In the genomic region with DNA sequence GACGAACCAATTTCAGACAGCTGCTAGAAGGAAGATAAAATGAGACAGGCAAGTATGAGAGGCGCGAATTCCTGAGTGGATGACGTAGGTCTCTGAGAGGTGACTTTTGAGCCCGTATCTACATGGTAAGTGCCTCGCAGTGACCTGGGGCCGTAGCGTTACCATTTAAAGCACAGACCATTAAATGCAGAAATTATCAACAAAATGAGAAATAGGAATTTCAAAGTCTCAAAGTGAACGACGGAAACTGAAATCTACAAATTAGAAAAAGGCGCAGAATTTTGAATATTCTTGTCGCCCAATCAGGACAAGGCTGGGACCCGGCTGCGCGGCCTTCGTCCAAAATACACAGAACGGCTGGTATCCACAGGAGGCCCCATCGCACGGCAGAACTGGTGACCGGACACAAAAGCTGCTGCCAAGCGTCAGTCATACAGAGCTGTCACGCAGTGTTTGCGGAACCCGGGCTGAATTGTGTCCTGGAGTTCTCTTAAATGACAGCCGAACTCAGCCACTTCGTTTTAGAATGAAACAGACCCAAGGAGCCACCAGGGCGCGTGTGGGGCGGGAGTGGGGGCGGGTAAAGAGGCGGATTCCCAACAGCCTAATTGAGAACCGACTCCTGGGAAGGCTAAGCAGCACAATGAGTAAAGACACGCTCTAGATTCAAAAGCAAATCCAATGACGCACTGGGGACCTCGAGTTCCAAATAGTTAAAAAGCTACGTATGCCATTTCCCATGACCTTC, we compare ENCODE assay signal across 2 cellular contexts.
TF ChIP-seq lines count a peak whose summit lies in the region.

No MANE protein-coding gene starts in this region.

TF ChIP-seq in GM12891, 5 proteins besides CTCF, POLR2A, EP300 and RAD21:
- 0 out of 2 replicates have a peak, but pooled peaks have one; percentile 52 for TF ChIP-seq TAF1 (IDR thresholded peaks at IDR 0.05; ENCODE audit: low read depth, low read length)
- no peak for TF ChIP-seq PAX5 (IDR thresholded peaks at IDR 0.05; ENCODE audit: insufficient read depth, low read length, severe bottlenecking)
- TF ChIP-seq POLR2AphosphoS5 (IDR thresholded peaks at IDR 0.05; ENCODE audit: low read depth, low read length) = peak; percentile 93
- TF ChIP-seq SPI1 (IDR thresholded peaks at IDR 0.05; ENCODE audit: low read depth, low read length) = no peak; the same call in 1 of the 2 replicates
- TF ChIP-seq POU2F2 (IDR thresholded peaks at IDR 0.05; ENCODE audit: low read depth, low read length) = peak; percentile 60; the same call in 1 of the 2 replicates

TF ChIP-seq in GM12878, 131 proteins besides CTCF, POLR2A, EP300 and RAD21 (continues in another document):
- TF ChIP-seq, protein P1, sequence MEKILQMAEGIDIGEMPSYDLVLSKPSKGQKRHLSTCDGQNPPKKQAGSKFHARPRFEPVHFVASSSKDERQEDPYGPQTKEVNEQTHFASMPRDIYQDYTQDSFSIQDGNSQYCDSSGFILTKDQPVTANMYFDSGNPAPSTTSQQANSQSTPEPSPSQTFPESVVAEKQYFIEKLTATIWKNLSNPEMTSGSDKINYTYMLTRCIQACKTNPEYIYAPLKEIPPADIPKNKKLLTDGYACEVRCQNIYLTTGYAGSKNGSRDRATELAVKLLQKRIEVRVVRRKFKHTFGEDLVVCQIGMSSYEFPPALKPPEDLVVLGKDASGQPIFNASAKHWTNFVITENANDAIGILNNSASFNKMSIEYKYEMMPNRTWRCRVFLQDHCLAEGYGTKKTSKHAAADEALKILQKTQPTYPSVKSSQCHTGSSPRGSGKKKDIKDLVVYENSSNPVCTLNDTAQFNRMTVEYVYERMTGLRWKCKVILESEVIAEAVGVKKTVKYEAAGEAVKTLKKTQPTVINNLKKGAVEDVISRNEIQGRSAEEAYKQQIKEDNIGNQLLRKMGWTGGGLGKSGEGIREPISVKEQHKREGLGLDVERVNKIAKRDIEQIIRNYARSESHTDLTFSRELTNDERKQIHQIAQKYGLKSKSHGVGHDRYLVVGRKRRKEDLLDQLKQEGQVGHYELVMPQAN (conservative IDR thresholded peaks at IDR 0.05) = peak; percentile 61; the same call in 1 of the 2 replicates
- no peak for TF ChIP-seq NFYA (IDR thresholded peaks at IDR 0.05; ENCODE audit: borderline replicate concordance, low read depth, low read length)
- no peak for TF ChIP-seq RCOR1 (conservative IDR thresholded peaks at IDR 0.05; ENCODE audit: low read depth, low read length)
- TF ChIP-seq HDAC2 (IDR thresholded peaks at IDR 0.05) = no peak
- TF ChIP-seq, protein P2, sequence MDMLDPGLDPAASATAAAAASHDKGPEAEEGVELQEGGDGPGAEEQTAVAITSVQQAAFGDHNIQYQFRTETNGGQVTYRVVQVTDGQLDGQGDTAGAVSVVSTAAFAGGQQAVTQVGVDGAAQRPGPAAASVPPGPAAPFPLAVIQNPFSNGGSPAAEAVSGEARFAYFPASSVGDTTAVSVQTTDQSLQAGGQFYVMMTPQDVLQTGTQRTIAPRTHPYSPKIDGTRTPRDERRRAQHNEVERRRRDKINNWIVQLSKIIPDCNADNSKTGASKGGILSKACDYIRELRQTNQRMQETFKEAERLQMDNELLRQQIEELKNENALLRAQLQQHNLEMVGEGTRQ (IDR thresholded peaks at IDR 0.05; ENCODE audit: borderline replicate concordance, low read depth, low read length) = no peak
- 0 out of 2 replicates have a peak, but pooled peaks have one; percentile 40 for TF ChIP-seq RB1 (IDR thresholded peaks at IDR 0.05; ENCODE audit: borderline replicate concordance)
- TF ChIP-seq, protein P3, sequence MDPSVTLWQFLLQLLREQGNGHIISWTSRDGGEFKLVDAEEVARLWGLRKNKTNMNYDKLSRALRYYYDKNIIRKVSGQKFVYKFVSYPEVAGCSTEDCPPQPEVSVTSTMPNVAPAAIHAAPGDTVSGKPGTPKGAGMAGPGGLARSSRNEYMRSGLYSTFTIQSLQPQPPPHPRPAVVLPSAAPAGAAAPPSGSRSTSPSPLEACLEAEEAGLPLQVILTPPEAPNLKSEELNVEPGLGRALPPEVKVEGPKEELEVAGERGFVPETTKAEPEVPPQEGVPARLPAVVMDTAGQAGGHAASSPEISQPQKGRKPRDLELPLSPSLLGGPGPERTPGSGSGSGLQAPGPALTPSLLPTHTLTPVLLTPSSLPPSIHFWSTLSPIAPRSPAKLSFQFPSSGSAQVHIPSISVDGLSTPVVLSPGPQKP (IDR thresholded peaks at IDR 0.05; ENCODE audit: low read depth, low read length) = no peak
- TF ChIP-seq SMARCA5 (IDR thresholded peaks at IDR 0.05) = no peak
- no peak; the same call in 1 of the 2 replicates for TF ChIP-seq NBN (IDR thresholded peaks at IDR 0.05)
- no peak for TF ChIP-seq TBL1XR1 (IDR thresholded peaks at IDR 0.05; ENCODE audit: low read depth, low read length)
- TF ChIP-seq WRNIP1 (IDR thresholded peaks at IDR 0.05; ENCODE audit: borderline replicate concordance, low read depth, low read length) = no peak
- no peak for TF ChIP-seq SUPT20H (IDR thresholded peaks at IDR 0.05; ENCODE audit: borderline replicate concordance, control insufficient read depth, low read depth, low read length)
- TF ChIP-seq KDM1A (IDR thresholded peaks at IDR 0.05; ENCODE audit: borderline replicate concordance) = no peak
- no peak; the same call in 1 of the 2 replicates for TF ChIP-seq MTA3 (IDR thresholded peaks at IDR 0.05; ENCODE audit: borderline replicate concordance, low read length)
- TF ChIP-seq, protein P4, sequence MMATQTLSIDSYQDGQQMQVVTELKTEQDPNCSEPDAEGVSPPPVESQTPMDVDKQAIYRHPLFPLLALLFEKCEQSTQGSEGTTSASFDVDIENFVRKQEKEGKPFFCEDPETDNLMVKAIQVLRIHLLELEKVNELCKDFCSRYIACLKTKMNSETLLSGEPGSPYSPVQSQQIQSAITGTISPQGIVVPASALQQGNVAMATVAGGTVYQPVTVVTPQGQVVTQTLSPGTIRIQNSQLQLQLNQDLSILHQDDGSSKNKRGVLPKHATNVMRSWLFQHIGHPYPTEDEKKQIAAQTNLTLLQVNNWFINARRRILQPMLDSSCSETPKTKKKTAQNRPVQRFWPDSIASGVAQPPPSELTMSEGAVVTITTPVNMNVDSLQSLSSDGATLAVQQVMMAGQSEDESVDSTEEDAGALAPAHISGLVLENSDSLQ (IDR thresholded peaks at IDR 0.05) = peak; percentile 89
- no peak for TF ChIP-seq ZNF384 (IDR thresholded peaks at IDR 0.05; ENCODE audit: borderline replicate concordance, low read depth, low read length)
- 0 out of 4 replicates have a peak, but pooled peaks of 1 of the 2 experiments have one; percentile 41 for TF ChIP-seq IKZF2 (IDR thresholded peaks at IDR 0.05)
- TF ChIP-seq ZBED1 (IDR thresholded peaks at IDR 0.05; ENCODE audit: borderline replicate concordance) = peak; percentile 20; the same call in 1 of the 2 replicates
- TF ChIP-seq ATF7 (IDR thresholded peaks at IDR 0.05; ENCODE audit: low read depth) = peak; percentile 71; the same call in 1 of the 2 replicates
- TF ChIP-seq, protein P5, sequence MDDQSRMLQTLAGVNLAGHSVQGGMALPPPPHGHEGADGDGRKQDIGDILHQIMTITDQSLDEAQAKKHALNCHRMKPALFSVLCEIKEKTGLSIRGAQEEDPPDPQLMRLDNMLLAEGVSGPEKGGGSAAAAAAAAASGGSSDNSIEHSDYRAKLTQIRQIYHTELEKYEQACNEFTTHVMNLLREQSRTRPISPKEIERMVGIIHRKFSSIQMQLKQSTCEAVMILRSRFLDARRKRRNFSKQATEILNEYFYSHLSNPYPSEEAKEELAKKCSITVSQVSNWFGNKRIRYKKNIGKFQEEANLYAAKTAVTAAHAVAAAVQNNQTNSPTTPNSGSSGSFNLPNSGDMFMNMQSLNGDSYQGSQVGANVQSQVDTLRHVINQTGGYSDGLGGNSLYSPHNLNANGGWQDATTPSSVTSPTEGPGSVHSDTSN (IDR thresholded peaks at IDR 0.05; ENCODE audit: insufficient replicate concordance, low read depth, low read length) = peak; percentile 78
- TF ChIP-seq SMAD5 (IDR thresholded peaks at IDR 0.05; ENCODE audit: low read depth) = 0 out of 2 replicates have a peak, but pooled peaks have one; percentile 0
- 0 out of 2 replicates have a peak, but pooled peaks have one; percentile 27 for TF ChIP-seq IKZF1 (conservative IDR thresholded peaks at IDR 0.05)
- TF ChIP-seq, protein P6, sequence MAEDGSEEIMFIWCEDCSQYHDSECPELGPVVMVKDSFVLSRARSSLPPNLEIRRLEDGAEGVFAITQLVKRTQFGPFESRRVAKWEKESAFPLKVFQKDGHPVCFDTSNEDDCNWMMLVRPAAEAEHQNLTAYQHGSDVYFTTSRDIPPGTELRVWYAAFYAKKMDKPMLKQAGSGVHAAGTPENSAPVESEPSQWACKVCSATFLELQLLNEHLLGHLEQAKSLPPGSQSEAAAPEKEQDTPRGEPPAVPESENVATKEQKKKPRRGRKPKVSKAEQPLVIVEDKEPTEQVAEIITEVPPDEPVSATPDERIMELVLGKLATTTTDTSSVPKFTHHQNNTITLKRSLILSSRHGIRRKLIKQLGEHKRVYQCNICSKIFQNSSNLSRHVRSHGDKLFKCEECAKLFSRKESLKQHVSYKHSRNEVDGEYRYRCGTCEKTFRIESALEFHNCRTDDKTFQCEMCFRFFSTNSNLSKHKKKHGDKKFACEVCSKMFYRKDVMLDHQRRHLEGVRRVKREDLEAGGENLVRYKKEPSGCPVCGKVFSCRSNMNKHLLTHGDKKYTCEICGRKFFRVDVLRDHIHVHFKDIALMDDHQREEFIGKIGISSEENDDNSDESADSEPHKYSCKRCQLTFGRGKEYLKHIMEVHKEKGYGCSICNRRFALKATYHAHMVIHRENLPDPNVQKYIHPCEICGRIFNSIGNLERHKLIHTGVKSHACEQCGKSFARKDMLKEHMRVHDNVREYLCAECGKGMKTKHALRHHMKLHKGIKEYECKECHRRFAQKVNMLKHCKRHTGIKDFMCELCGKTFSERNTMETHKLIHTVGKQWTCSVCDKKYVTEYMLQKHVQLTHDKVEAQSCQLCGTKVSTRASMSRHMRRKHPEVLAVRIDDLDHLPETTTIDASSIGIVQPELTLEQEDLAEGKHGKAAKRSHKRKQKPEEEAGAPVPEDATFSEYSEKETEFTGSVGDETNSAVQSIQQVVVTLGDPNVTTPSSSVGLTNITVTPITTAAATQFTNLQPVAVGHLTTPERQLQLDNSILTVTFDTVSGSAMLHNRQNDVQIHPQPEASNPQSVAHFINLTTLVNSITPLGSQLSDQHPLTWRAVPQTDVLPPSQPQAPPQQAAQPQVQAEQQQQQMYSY (CRISPR knock-in tag; IDR thresholded peaks at IDR 0.05) = peak; percentile 53; the same call in 1 of the 2 replicates
- no peak for TF ChIP-seq RFX5 (IDR thresholded peaks at IDR 0.05; ENCODE audit: low read depth, low read length)
- TF ChIP-seq, protein P7, sequence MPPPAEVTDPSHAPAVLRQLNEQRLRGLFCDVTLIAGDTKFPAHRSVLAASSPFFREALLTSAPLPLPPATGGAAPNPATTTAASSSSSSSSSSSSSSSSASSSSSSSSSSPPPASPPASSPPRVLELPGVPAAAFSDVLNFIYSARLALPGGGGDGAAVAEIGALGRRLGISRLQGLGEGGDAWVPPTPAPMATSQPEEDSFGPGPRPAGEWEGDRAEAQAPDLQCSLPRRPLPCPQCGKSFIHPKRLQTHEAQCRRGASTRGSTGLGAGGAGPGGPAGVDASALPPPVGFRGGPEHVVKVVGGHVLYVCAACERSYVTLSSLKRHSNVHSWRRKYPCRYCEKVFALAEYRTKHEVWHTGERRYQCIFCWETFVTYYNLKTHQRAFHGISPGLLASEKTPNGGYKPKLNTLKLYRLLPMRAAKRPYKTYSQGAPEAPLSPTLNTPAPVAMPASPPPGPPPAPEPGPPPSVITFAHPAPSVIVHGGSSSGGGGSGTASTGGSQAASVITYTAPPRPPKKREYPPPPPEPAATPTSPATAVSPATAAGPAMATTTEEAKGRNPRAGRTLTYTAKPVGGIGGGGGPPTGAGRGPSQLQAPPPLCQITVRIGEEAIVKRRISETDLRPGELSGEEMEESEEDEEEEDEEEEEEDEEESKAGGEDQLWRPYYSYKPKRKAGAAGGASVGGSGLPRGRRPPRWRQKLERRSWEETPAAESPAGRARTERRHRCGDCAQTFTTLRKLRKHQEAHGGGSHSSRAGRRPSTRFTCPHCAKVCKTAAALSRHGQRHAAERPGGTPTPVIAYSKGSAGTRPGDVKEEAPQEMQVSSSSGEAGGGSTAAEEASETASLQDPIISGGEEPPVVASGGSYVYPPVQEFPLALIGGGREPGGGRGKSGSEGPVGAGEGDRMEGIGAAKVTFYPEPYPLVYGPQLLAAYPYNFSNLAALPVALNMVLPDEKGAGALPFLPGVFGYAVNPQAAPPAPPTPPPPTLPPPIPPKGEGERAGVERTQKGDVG (CRISPR knock-in tag; IDR thresholded peaks at IDR 0.05) = peak; percentile 82; the same call in 1 of the 2 replicates
- peak; percentile 87 for TF ChIP-seq POU2F2 (IDR thresholded peaks at IDR 0.05; ENCODE audit: borderline replicate concordance, low read depth, low read length)
- TF ChIP-seq CBX3 (IDR thresholded peaks at IDR 0.05; ENCODE audit: borderline replicate concordance, low read depth) = no peak
- TF ChIP-seq TCF3 (IDR thresholded peaks at IDR 0.05; ENCODE audit: borderline replicate concordance, insufficient read depth, low read depth, low read length) = 0 out of 2 replicates have a peak, but pooled peaks have one; percentile 36
- TF ChIP-seq FOXK2 (IDR thresholded peaks at IDR 0.05) = no peak
- TF ChIP-seq, protein P8, sequence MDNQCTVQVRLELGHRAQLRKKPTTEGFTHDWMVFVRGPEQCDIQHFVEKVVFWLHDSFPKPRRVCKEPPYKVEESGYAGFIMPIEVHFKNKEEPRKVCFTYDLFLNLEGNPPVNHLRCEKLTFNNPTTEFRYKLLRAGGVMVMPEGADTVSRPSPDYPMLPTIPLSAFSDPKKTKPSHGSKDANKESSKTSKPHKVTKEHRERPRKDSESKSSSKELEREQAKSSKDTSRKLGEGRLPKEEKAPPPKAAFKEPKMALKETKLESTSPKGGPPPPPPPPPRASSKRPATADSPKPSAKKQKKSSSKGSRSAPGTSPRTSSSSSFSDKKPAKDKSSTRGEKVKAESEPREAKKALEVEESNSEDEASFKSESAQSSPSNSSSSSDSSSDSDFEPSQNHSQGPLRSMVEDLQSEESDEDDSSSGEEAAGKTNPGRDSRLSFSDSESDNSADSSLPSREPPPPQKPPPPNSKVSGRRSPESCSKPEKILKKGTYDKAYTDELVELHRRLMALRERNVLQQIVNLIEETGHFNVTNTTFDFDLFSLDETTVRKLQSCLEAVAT (IDR thresholded peaks at IDR 0.05) = no peak; the same call in 1 of the 2 replicates
- no peak for TF ChIP-seq FOXM1 (IDR thresholded peaks at IDR 0.05; ENCODE audit: low read depth, low read length)
- TF ChIP-seq TCF7 (IDR thresholded peaks at IDR 0.05; ENCODE audit: borderline replicate concordance) = no peak
- no peak for TF ChIP-seq MYC (IDR thresholded peaks at IDR 0.05; ENCODE audit: insufficient read depth, insufficient read length, insufficient replicate concordance, low read length, severe bottlenecking)
- TF ChIP-seq POLR2AphosphoS2 (IDR thresholded peaks at IDR 0.05; ENCODE audit: low read depth, low read length) = 0 out of 2 replicates have a peak, but pooled peaks have one; percentile 31
- 0 out of 2 replicates have a peak, but pooled peaks have one; percentile 11 for TF ChIP-seq MEF2A (IDR thresholded peaks at IDR 0.05; ENCODE audit: insufficient read depth, low read depth, low read length)
- TF ChIP-seq BMI1 (IDR thresholded peaks at IDR 0.05; ENCODE audit: borderline replicate concordance) = no peak
- no peak for TF ChIP-seq SPI1 (IDR thresholded peaks at IDR 0.05; ENCODE audit: borderline replicate concordance, insufficient read depth, low read depth, low read length)
- TF ChIP-seq BACH1 (IDR thresholded peaks at IDR 0.05; ENCODE audit: borderline replicate concordance) = peak; percentile 84
- no peak for TF ChIP-seq ZNF24 (IDR thresholded peaks at IDR 0.05)
